ENCODE assay signal across 1 cellular context in the genomic region with DNA sequence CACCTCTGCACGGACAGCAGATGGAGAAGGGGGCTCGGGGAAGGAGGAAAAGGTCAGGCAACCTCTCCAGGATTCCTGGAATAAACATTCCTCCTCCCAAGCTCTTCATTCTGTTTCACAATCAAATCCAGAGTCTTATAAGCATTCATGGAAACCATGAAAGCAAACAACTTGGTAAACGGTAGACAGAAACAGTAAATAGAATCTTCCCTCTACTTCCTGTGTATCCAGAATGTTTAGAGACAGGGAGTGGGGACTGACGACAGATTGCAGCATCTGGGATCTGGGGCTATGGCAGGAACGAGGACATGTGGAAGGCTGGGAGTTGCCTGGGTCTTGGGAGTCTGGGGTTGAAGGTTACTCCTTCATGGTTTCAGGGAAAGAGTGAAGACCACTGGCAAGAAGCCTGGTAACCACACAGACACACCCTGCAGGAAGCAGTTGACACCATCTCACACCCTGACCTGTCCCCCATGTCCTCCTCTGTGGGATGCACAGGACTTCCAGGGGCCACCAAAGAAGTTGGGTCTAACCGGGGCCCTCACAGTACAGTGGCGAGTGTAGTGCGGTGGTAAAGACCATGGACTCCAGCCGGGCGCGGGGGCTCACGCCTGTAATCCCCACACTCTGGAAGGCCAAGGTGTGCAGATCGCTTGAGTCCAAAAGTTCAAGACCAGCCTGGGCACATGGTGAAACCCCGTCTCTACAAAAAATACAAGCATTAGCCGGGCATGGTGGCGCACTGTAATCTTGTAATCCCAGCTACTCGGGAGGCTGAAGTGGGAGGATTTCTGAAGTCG.
TF ChIP-seq lines count a peak whose summit lies in the region.

No MANE protein-coding gene starts in this region.

TF ChIP-seq in H1, 55 proteins besides CTCF, POLR2A, EP300 and RAD21:
- TF ChIP-seq, protein P1, sequence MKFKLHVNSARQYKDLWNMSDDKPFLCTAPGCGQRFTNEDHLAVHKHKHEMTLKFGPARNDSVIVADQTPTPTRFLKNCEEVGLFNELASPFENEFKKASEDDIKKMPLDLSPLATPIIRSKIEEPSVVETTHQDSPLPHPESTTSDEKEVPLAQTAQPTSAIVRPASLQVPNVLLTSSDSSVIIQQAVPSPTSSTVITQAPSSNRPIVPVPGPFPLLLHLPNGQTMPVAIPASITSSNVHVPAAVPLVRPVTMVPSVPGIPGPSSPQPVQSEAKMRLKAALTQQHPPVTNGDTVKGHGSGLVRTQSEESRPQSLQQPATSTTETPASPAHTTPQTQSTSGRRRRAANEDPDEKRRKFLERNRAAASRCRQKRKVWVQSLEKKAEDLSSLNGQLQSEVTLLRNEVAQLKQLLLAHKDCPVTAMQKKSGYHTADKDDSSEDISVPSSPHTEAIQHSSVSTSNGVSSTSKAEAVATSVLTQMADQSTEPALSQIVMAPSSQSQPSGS (IDR thresholded peaks at IDR 0.05; ENCODE audit: low read length), result no peak
- no peak for TF ChIP-seq NANOG (IDR thresholded peaks at IDR 0.05; ENCODE audit: insufficient read depth, low read depth, low read length, poor library complexity, severe bottlenecking)
- TF ChIP-seq SAP30 (IDR thresholded peaks at IDR 0.05; ENCODE audit: insufficient read depth, insufficient replicate concordance, low read length), result no peak
